In the genomic region with DNA sequence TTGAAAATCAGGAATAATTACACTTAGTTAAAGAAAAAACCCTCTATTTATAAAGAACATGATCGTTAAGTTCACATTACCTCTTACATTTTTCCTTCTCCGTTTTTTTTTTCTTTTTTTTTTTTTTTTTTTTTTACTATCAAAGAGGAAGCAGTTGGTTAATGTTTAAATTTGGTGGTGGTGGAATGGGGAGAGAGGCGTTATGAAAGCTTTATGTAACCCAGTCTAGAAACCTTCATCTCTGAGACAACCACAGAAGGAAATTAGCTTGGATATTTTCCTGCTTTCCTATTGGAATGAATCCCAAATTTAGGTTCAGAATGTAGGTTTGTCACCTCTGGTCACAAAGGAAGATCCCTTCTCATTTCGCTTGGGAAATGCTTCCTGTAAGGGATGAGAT, we compare ENCODE assay signal across 33 cellular contexts. TPM values are rescaled to one million over a fixed set of nuclear protein-coding genes. Genes with fewer than 3 reads are reported as not detected.
"Had no signal": no experiment of that assay in that cellular context is flagged by ENCODE, and none has a peak within 500 bp of the region (broad histone marks: within the 10 kb centered on the region; RNA-seq: fewer than 3 reads in every experiment).

No MANE protein-coding gene starts in this region.

- H3K4me3 ChIP-seq: heart left ventricle, left lung, lower lobe of right lung, pancreas, prostate gland, right atrium auricular region, spleen, suprapubic skin, tibial artery, upper lobe of right lung had no signal

- DNase-seq: activated CD4-positive, alpha-beta memory T cell treated with anti-CD3 and anti-CD28 coated beads for 36 hours; activated CD4-positive, alpha-beta T cell treated with anti-CD3 and anti-CD28 coated beads for 4 hours; activated CD8-positive, alpha-beta memory T cell treated with anti-CD3 and anti-CD28 coated beads, Interleukin-2, amount 50 U/mL, for 4 hours; activated gamma-delta T cell; activated naive CD4-positive, alpha-beta T cell treated with anti-CD3 and anti-CD28 coated beads, Interleukin-2, amount 10 ng/mL, durations not matched to agents 7 days and 5 days; activated naive CD8-positive, alpha-beta T cell treated with anti-CD3 and anti-CD28 coated beads, Interleukin-2, amount 10 ng/mL, durations not matched to agents 7 days and 5 days; activated T-cell treated with anti-CD3 and anti-CD28 coated beads, Interleukin-2, amount 50 U/mL, for 1 hour; central memory CD4-positive, alpha-beta T cell; endodermal cell; foreskin fibroblast; heart left ventricle; hypothalamus; immature natural killer cell; kidney; left lung; lower lobe of right lung; mesenchymal stem cell; naive thymus-derived CD8-positive, alpha-beta T cell; nucleus accumbens; pancreas; spleen; stimulated activated naive CD4-positive, alpha-beta T cell; tibial artery; upper lobe of right lung had no signal

- H3K36me3 ChIP-seq: heart left ventricle, left lung, lower lobe of right lung, pancreas, prostate gland, right atrium auricular region, spleen, suprapubic skin, tibial artery, upper lobe of right lung had no signal

- H3K27ac ChIP-seq: heart left ventricle, left lung, lower lobe of right lung, pancreas, prostate gland, right atrium auricular region, spleen, suprapubic skin, tibial artery, upper lobe of right lung, VCaP had no signal

- H3K27me3 ChIP-seq: heart left ventricle, left lung, pancreas, right atrium auricular region, suprapubic skin, tibial artery, upper lobe of right lung had no signal

- H3K4me1 ChIP-seq: heart left ventricle, left lung, lower lobe of right lung, pancreas, prostate gland, right atrium auricular region, spleen, suprapubic skin, tibial artery, upper lobe of right lung had no signal

- ATAC-seq: esophagus mucosa; heart left ventricle; left lung; lower lobe of right lung; naive thymus-derived CD8-positive, alpha-beta T cell; upper lobe of right lung had no signal

- H3K9me3 ChIP-seq: left lung, lower lobe of right lung, pancreas, prostate gland, right atrium auricular region, suprapubic skin, tibial artery, upper lobe of right lung had no signal

RNA-seq across cellular contexts. Expression of gene LHFPL3, which starts 31.5 kb away (rescaled TPM):
- total RNA-seq: activated CD4-positive, alpha-beta memory T cell treated with anti-CD3 and anti-CD28 coated beads for 36 hours; activated CD8-positive, alpha-beta memory T cell treated with anti-CD3 and anti-CD28 coated beads for 36 hours; activated naive CD8-positive, alpha-beta T cell treated with anti-CD3 and anti-CD28 coated beads, Interleukin-2, amount 10 ng/mL, durations not matched to agents 7 days and 5 days; activated T-helper 1 cell treated with anti-CD3 and anti-CD28 coated beads, Interleukin-12 subunit alpha, Interleukin-12 subunit beta, Interleukin-2, Interleukin-4 antibody, amounts not matched to agents 30 ng/mL and 10 ng/mL and 1 ng/mL, durations not matched to agents 14 hours and 24 hours and 36 hours; astrocyte; endodermal cell; esophagus mucosa; heart left ventricle; kidney; left lung; lower lobe of right lung; naive thymus-derived CD8-positive, alpha-beta T cell; neural crest cell; pancreas; right atrium auricular region; suprapubic skin; upper lobe of right lung had no signal
